ENCODE assay signal across 8 cellular contexts in genomic region chr2:242088471-242089212, GRCh38.
DNase-seq lines count a peak whose midpoint lies in the region; ATAC-seq and TF ChIP-seq lines count a peak whose summit lies in the region.

No MANE protein-coding gene starts in this region.

- H3K9me3 Mint-ChIP-seq in activated naive CD8-positive, alpha-beta T cell treated with anti-CD3 and anti-CD28 coated beads for 36 hours, result no peaks in the 10 kb centered on the region
- no peaks in the 10 kb centered on the region for H3K9me3 Mint-ChIP-seq in type B pancreatic cell

- no peak for TF ChIP-seq CTCF in GM12865 (IDR thresholded peaks at IDR 0.05; ENCODE audit: insufficient read depth, low read depth, low read length, missing control alignments)
- TF ChIP-seq CTCF in type B pancreatic cell (conservative IDR thresholded peaks at IDR 0.05), result no peak

- peak; percentile 89 for ATAC-seq in HG02642 (IDR thresholded peaks at IDR 0.05; ENCODE audit: poor library complexity, unreplicated experiment)

- H3K4me3 ChIP-seq in GM12865 (ENCODE audit: low read depth, low read length), result peak overlapping the region; percentile 80

- intact Hi-C loops in cardiac septum (cut with DNase I), result no loop called here

- DNase-seq in GM12865 (ENCODE audit: low read depth), result peak; percentile 93
- peak; percentile 72 for DNase-seq in NCI-H1105 (lab: John Stamatoyannopoulos, UW)
- peak; percentile 72 for DNase-seq in SKM-1 treated with dmso at 0.1 percent for 144 hours (lab: John Stamatoyannopoulos, UW; ENCODE audit: unreplicated experiment)
- DNase-seq in activated naive CD8-positive, alpha-beta T cell treated with anti-CD3 and anti-CD28 coated beads for 36 hours, result peak; percentile 96
- DNase-seq in cardiac septum (ENCODE audit: low spot score), result peak; percentile 97
- peak; percentile 87 for DNase-seq in pons (ENCODE audit: low spot score)
- peak; percentile 90 for DNase-seq in type B pancreatic cell (ENCODE audit: extremely low spot score, unreplicated experiment)

- H3K4me3 Mint-ChIP-seq in activated naive CD8-positive, alpha-beta T cell treated with anti-CD3 and anti-CD28 coated beads for 36 hours, result peak overlapping the region; percentile 85
- H3K4me3 Mint-ChIP-seq in type B pancreatic cell, result peak overlapping the region; percentile 88

- peaks cover 25% of the 10 kb centered on the region for H3K4me1 Mint-ChIP-seq in activated naive CD8-positive, alpha-beta T cell treated with anti-CD3 and anti-CD28 coated beads for 36 hours
- H3K4me1 Mint-ChIP-seq in type B pancreatic cell (ENCODE audit: unreplicated experiment), result no peaks in the 10 kb centered on the region

- H3K36me3 Mint-ChIP-seq in activated naive CD8-positive, alpha-beta T cell treated with anti-CD3 and anti-CD28 coated beads for 36 hours, result no peaks in the 10 kb centered on the region
- H3K36me3 Mint-ChIP-seq in type B pancreatic cell, result no peaks in the 10 kb centered on the region

- H3K27ac Mint-ChIP-seq in activated naive CD8-positive, alpha-beta T cell treated with anti-CD3 and anti-CD28 coated beads for 36 hours, result peak overlapping the region; percentile 75
- peak overlapping the region; percentile 51 for H3K27ac Mint-ChIP-seq in type B pancreatic cell

- H3K27me3 Mint-ChIP-seq in activated naive CD8-positive, alpha-beta T cell treated with anti-CD3 and anti-CD28 coated beads for 36 hours, result no peaks in the 10 kb centered on the region
- peaks cover 38% of the 10 kb centered on the region for H3K27me3 Mint-ChIP-seq in type B pancreatic cell

Comparison
In these comparisons a context has a peak if more than half of its experiments do, and no peak if none do; other contexts are left out.
1. Peak in every context shown above with its lines: DNase-seq, ATAC-seq and H3K4me3 ChIP-seq.